20 cellular contexts compared by ENCODE assay signal in genomic region chr6:9233226-9233625, GRCh38.
"Had no signal": no experiment of that assay in that cellular context is flagged by ENCODE, and none has a peak within 500 bp of the region (broad histone marks: within the 10 kb centered on the region; RNA-seq: fewer than 3 reads in every experiment).

No MANE protein-coding gene starts in this region.

- H3K4me3 ChIP-seq: coronary artery, dorsolateral prefrontal cortex, heart left ventricle, left ventricle myocardium inferior, lower lobe of right lung, neural progenitor cell, ovary, right atrium auricular region, sigmoid colon, skin epidermis had no signal

- DNase-seq: dorsolateral prefrontal cortex; effector CD8-positive, alpha-beta T cell; heart left ventricle; hypothalamus; islet precursor cell; left ventricle myocardium inferior; lower lobe of right lung; midbrain; nucleus accumbens; ovary; sigmoid colon; stimulated activated CD4-positive, alpha-beta T cell treated with anti-CD3 and anti-CD28 coated beads, Interleukin-2, amount 100 ng/mL, for 24 hours; stimulated activated naive CD4-positive, alpha-beta T cell treated with Interleukin-2 at 50 U/mL for 16 hours had no signal

- H3K4me1 ChIP-seq: heart left ventricle, left ventricle myocardium inferior, lower lobe of right lung, neural progenitor cell, right atrium auricular region, sigmoid colon had no signal

- H3K4me3 Mint-ChIP-seq: memory B cell; natural killer cell treated with Interleukin-12 subunit alpha and Interleukin-12 subunit beta and Interleukin-15 and Interleukin-18, amount 100 ng/mL, for 72 hours; neural progenitor cell; type B pancreatic cell had no signal

- H3K4me1 Mint-ChIP-seq: memory B cell had no signal

- ATAC-seq: heart left ventricle; lower lobe of right lung; natural killer cell treated with Interleukin-12 subunit alpha and Interleukin-12 subunit beta and Interleukin-15 and Interleukin-18, amount 100 ng/mL, for 72 hours had no signal

- H3K9me3 ChIP-seq: ovary, sigmoid colon had no signal

- H3K27ac ChIP-seq: coronary artery, dorsolateral prefrontal cortex, heart left ventricle, left ventricle myocardium inferior, lower lobe of right lung, neural progenitor cell, ovary, right atrium auricular region, sigmoid colon, skin epidermis had no signal

- H3K36me3 Mint-ChIP-seq: memory B cell; natural killer cell treated with Interleukin-12 subunit alpha and Interleukin-12 subunit beta and Interleukin-15 and Interleukin-18, amount 100 ng/mL, for 72 hours; neural progenitor cell had no signal

- H3K27me3 ChIP-seq: dorsolateral prefrontal cortex, heart left ventricle, neural progenitor cell, ovary, right atrium auricular region, sigmoid colon had no signal

- H3K27ac Mint-ChIP-seq: memory B cell; natural killer cell treated with Interleukin-12 subunit alpha and Interleukin-12 subunit beta and Interleukin-15 and Interleukin-18, amount 100 ng/mL, for 72 hours; neural progenitor cell; type B pancreatic cell had no signal

- H3K36me3 ChIP-seq: heart left ventricle, left ventricle myocardium inferior, lower lobe of right lung, neural progenitor cell, ovary, right atrium auricular region, sigmoid colon had no signal

- H3K27me3 Mint-ChIP-seq: memory B cell; natural killer cell treated with Interleukin-12 subunit alpha and Interleukin-12 subunit beta and Interleukin-15 and Interleukin-18, amount 100 ng/mL, for 72 hours; type B pancreatic cell had no signal

- H3K4me2 ChIP-seq: neural progenitor cell had no signal

- H3K9ac ChIP-seq: neural progenitor cell had no signal
